In genomic region chr14:37060496-37061260, GRCh38 we compare ENCODE assay signal across 27 cellular contexts.
DNase-seq lines count a peak whose midpoint lies in the region; ATAC-seq, FAIRE-seq and TF ChIP-seq lines count a peak whose summit lies in the region.
"Had no signal": no experiment of that assay in that cellular context is flagged by ENCODE, and none has a peak within 500 bp of the region (broad histone marks: within the 10 kb centered on the region; RNA-seq: fewer than 3 reads in every experiment).

No MANE protein-coding gene starts in this region.

- FAIRE-seq in K562 (lab: Jason Lieb, UNC), result no peak
- FAIRE-seq: A204.1, kidney had no signal

- H3K4me3 Mint-ChIP-seq in nephron, result no peak overlapping the region
- H3K4me3 Mint-ChIP-seq in CD8-positive, alpha-beta T cell, result no peak overlapping the region
- H3K4me3 Mint-ChIP-seq: activated CD4-positive, alpha-beta T cell treated with anti-CD3 and anti-CD28 coated beads for 36 hours; activated naive CD8-positive, alpha-beta T cell treated with anti-CD3 and anti-CD28 coated beads, Interleukin-2, amount 10 ng/mL, durations not matched to agents 7 days and 5 days; CD4-positive, alpha-beta memory T cell; IgD-negative memory B cell; mesothelial cell of epicardium; naive B cell; stimulated activated naive CD8-positive, alpha-beta T cell treated with anti-CD3 and anti-CD28 coated beads, Interleukin-15, Interleukin-2, amounts not matched to agents 100 ng/mL and 50 ng/mL, for 24 hours had no signal

- TF ChIP-seq POLR2A in K562 (conservative IDR thresholded peaks at IDR 0.05) (no peak), spleen (IDR thresholded peaks at IDR 0.05) (no peak)

- no peaks in the 10 kb centered on the region for H4K20me1 ChIP-seq in K562 (replicated peaks; ENCODE audit: control insufficient read depth, insufficient read depth, low read length)

- H3K27me3 ChIP-seq in K562 (ENCODE audit: control insufficient read depth in 2 of 2, insufficient read depth in 2 of 2, low read length in 2 of 2) (no peaks in the 10 kb centered on the region), spleen (replicated peaks in 1 of 7) (no peaks in the 10 kb centered on the region)
- H3K27me3 ChIP-seq in CD8-positive, alpha-beta T cell (ENCODE audit: insufficient read depth, low read length), result no peaks in the 10 kb centered on the region
- H3K27me3 ChIP-seq: ascending aorta had no signal

- no peaks in the 10 kb centered on the region; the same call in 2 of the 3 replicates for H3K79me2 ChIP-seq in K562 (ENCODE audit: control insufficient read depth, insufficient read depth, low read length)

- H3K36me3 ChIP-seq in K562 (ENCODE audit: control insufficient read depth, insufficient read depth, low read length) (no peaks in the 10 kb centered on the region), spleen (no peaks in the 10 kb centered on the region)
- no peaks in the 10 kb centered on the region for H3K36me3 ChIP-seq in CD8-positive, alpha-beta T cell (ENCODE audit: insufficient read depth, low read length)
- H3K36me3 ChIP-seq: ascending aorta had no signal

- TF ChIP-seq EP300 in K562 (IDR thresholded peaks at IDR 0.05; ENCODE audit: low read length), result no peak

- DNase-seq in NCI-H2029 (lab: John Stamatoyannopoulos, UW) (peak; percentile 9), NCI-H2029 treated with DMSO at 0.1 percent for 48 hours (lab: John Stamatoyannopoulos, UW) (no peak), LNCaP clone FGC (ENCODE audit: low read depth) (peak; percentile 87), K562 (ENCODE audit: extremely low read depth in 1 of 4, low spot score in 3 of 4) (no peak), Right ventricle myocardium superior (no peak), spleen (no peak)
- DNase-seq in CD8-positive, alpha-beta T cell, result no peak
- DNase-seq: activated CD4-positive, alpha-beta T cell treated with anti-CD3 and anti-CD28 coated beads for 36 hours; activated naive CD8-positive, alpha-beta T cell treated with anti-CD3 and anti-CD28 coated beads, Interleukin-2, amount 10 ng/mL, durations not matched to agents 7 days and 5 days; activated T-cell treated with anti-CD3 and anti-CD28 coated beads for 4 hours; CD4-positive, alpha-beta memory T cell; effector memory CD4-positive, alpha-beta T cell; kidney; naive B cell; NCI-H1092 treated with DMSO at 0.1 percent for 48 hours; NCI-H2171 treated with DMSO at 0.1 percent for 48 hours; NCI-H526 treated with DMSO at 0.1 percent for 48 hours; psoas muscle; T-helper 2 cell had no signal

- in situ Hi-C loops in K562 (cut with MboI), result no loop called here

- H3K9me3 ChIP-seq in K562 (replicated peaks; ENCODE audit: control insufficient read depth, insufficient read depth, low read depth, low read length) (no peaks in the 10 kb centered on the region), spleen (no peaks in the 10 kb centered on the region)
- H3K9me3 ChIP-seq in CD8-positive, alpha-beta T cell (ENCODE audit: low read length), result no peaks in the 10 kb centered on the region
- H3K9me3 ChIP-seq: ascending aorta, psoas muscle had no signal

- no peak overlapping the region for H2AFZ ChIP-seq in K562 (ENCODE audit: low read depth, low read length)

- TF ChIP-seq CTCF in LNCaP clone FGC (IDR thresholded peaks at IDR 0.05; ENCODE audit: control insufficient read depth, extremely low read depth, insufficient read depth) (no peak), K562 (IDR thresholded peaks at IDR 0.05 in 2 of 3, conservative IDR thresholded peaks at IDR 0.05 in 1 of 3; ENCODE audit: insufficient read depth in 2 of 3, low read depth in 1 of 3, low read length in 3 of 3) (no peak), nephron (IDR thresholded peaks at IDR 0.05; ENCODE audit: unreplicated experiment in 3 of 3) (no peak), spleen (IDR thresholded peaks at IDR 0.05 in 8 of 11, conservative IDR thresholded peaks at IDR 0.05 in 3 of 11) (no peak)
- TF ChIP-seq CTCF in CD8-positive, alpha-beta T cell (IDR thresholded peaks at IDR 0.05), result no peak

- H3K27ac Mint-ChIP-seq in nephron, result peak overlapping the region in 2 of 3 experiments; percentile 33 to 71
- H3K27ac Mint-ChIP-seq in CD8-positive, alpha-beta T cell, result no peak overlapping the region
- H3K27ac Mint-ChIP-seq: activated CD4-positive, alpha-beta T cell treated with anti-CD3 and anti-CD28 coated beads for 36 hours; activated naive CD8-positive, alpha-beta T cell treated with anti-CD3 and anti-CD28 coated beads, Interleukin-2, amount 10 ng/mL, durations not matched to agents 7 days and 5 days; CD4-positive, alpha-beta memory T cell; IgD-negative memory B cell; mesothelial cell of epicardium; naive B cell; stimulated activated naive CD8-positive, alpha-beta T cell treated with anti-CD3 and anti-CD28 coated beads, Interleukin-15, Interleukin-2, amounts not matched to agents 100 ng/mL and 50 ng/mL, for 24 hours had no signal

- H3K9me1 ChIP-seq in K562 (ENCODE audit: control insufficient read depth, insufficient read depth, low read length), result no peaks in the 10 kb centered on the region

- no peak overlapping the region for H3K4me2 ChIP-seq in K562 (ENCODE audit: insufficient read depth, low read length)

- H3K4me1 Mint-ChIP-seq in nephron, result peaks cover 20% of the 10 kb centered on the region
- no peaks in the 10 kb centered on the region for H3K4me1 Mint-ChIP-seq in CD8-positive, alpha-beta T cell (ENCODE audit: low read depth)
- H3K4me1 Mint-ChIP-seq: activated CD4-positive, alpha-beta T cell treated with anti-CD3 and anti-CD28 coated beads for 36 hours; activated naive CD8-positive, alpha-beta T cell treated with anti-CD3 and anti-CD28 coated beads, Interleukin-2, amount 10 ng/mL, durations not matched to agents 7 days and 5 days; CD4-positive, alpha-beta memory T cell; IgD-negative memory B cell; mesothelial cell of epicardium; naive B cell had no signal

- CTCF ChIA-PET in K562 (lab: Yijun Ruan, JAX; ENCODE audit: low intra/inter-chr PET ratio), result no interaction called here
- CTCF ChIA-PET in CD8-positive, alpha-beta T cell (lab: Charles Lee), result no interaction called here

- ATAC-seq in K562 (no peak), Right ventricle myocardium superior (ENCODE audit: poor library complexity) (no peak)
- ATAC-seq in CD8-positive, alpha-beta T cell, result no peak
- ATAC-seq: activated CD4-positive, alpha-beta T cell treated with anti-CD3 and anti-CD28 coated beads for 36 hours; psoas muscle; SK-N-SH treated with all-trans-retinoic acid at 6 μM for 48 hours had no signal

- H3K9ac ChIP-seq in K562 (ENCODE audit: insufficient read depth in 1 of 2, low read depth in 2 of 2, low read length in 2 of 2), result no peak overlapping the region

- no peak overlapping the region for H3K4me3 ChIP-seq in LNCaP clone FGC (ENCODE audit: low read depth, low read length)
- H3K4me3 ChIP-seq in K562, result no peak overlapping the region
- no peak overlapping the region for H3K4me3 ChIP-seq in spleen
- H3K4me3 ChIP-seq in CD8-positive, alpha-beta T cell (ENCODE audit: low read depth, low read length), result no peak overlapping the region
- H3K4me3 ChIP-seq: ascending aorta, coronary artery, psoas muscle had no signal

- H3K4me1 ChIP-seq in K562 (replicated peaks in 1 of 2; ENCODE audit: control insufficient read depth in 2 of 2, insufficient read depth in 2 of 2, low read length in 2 of 2), result no peaks in the 10 kb centered on the region; a peak in 1 of 5 replicates
- no peaks in the 10 kb centered on the region for H3K4me1 ChIP-seq in spleen
- no peaks in the 10 kb centered on the region for H3K4me1 ChIP-seq in CD8-positive, alpha-beta T cell (ENCODE audit: insufficient read depth, low read length)
- H3K4me1 ChIP-seq: ascending aorta, psoas muscle had no signal

- BruUV-seq in K562 (replicated peaks; lab: Mats Ljungman, UMichigan), result no TSS peak

- H3K27ac ChIP-seq in K562 (ENCODE audit: extremely low read depth, low read depth, low read length) (no peak overlapping the region), spleen (no peak overlapping the region)
- no peak overlapping the region for H3K27ac ChIP-seq in CD8-positive, alpha-beta T cell (ENCODE audit: low read depth, low read length)
- H3K27ac ChIP-seq: ascending aorta, coronary artery, psoas muscle had no signal

- H3K36me3 Mint-ChIP-seq in nephron (ENCODE audit: low read depth), result peaks cover 3% of the 10 kb centered on the region
- no peaks in the 10 kb centered on the region for H3K36me3 Mint-ChIP-seq in CD8-positive, alpha-beta T cell
- H3K36me3 Mint-ChIP-seq: activated naive CD8-positive, alpha-beta T cell treated with anti-CD3 and anti-CD28 coated beads, Interleukin-2, amount 10 ng/mL, durations not matched to agents 7 days and 5 days; CD4-positive, alpha-beta memory T cell; IgD-negative memory B cell; mesothelial cell of epicardium; naive B cell had no signal

- TF ChIP-seq RAD21 in K562 (CRISPR knock-in tag; conservative IDR thresholded peaks at IDR 0.05 in 1 of 2, IDR thresholded peaks at IDR 0.05 in 1 of 2), result no peak

- H3K9me3 Mint-ChIP-seq in nephron, result peaks cover 4% of the 10 kb centered on the region
- H3K9me3 Mint-ChIP-seq in CD8-positive, alpha-beta T cell, result peaks cover 3% of the 10 kb centered on the region
- H3K9me3 Mint-ChIP-seq: mesothelial cell of epicardium had no signal

- no peaks in the 10 kb centered on the region for H3K27me3 Mint-ChIP-seq in nephron (ENCODE audit: low read depth)
- H3K27me3 Mint-ChIP-seq in CD8-positive, alpha-beta T cell (ENCODE audit: low read depth), result no peaks in the 10 kb centered on the region
- H3K27me3 Mint-ChIP-seq: activated CD4-positive, alpha-beta T cell treated with anti-CD3 and anti-CD28 coated beads for 36 hours; activated naive CD8-positive, alpha-beta T cell treated with anti-CD3 and anti-CD28 coated beads, Interleukin-2, amount 10 ng/mL, durations not matched to agents 7 days and 5 days; CD4-positive, alpha-beta memory T cell; IgD-negative memory B cell; stimulated activated naive CD8-positive, alpha-beta T cell treated with anti-CD3 and anti-CD28 coated beads, Interleukin-15, Interleukin-2, amounts not matched to agents 100 ng/mL and 50 ng/mL, for 24 hours had no signal

- POLR2A ChIA-PET in K562 (lab: Yijun Ruan, JAX), result no interaction called here
- POLR2A ChIA-PET in CD8-positive, alpha-beta T cell (lab: Charles Lee), result no interaction called here

- 56% methylated on average over 3 of the region's 3 CpGs for WGBS in K562 (ENCODE audit: insufficient coverage, low coverage, missing lambda C conversion rate)
- WGBS in spleen, 5 donors, result 63 to 85% (median 69%) methylated on average over 3 of the region's 3 CpGs

- intact Hi-C loops in K562 (cut with micrococcal nuclease) (no loop called here), Right ventricle myocardium superior (cut with DNase I) (no loop called here), spleen (cut with DNase I; ENCODE audit: low total_unique reads) (no loop called here)
- intact Hi-C loops in CD8-positive, alpha-beta T cell (cut with DNase I, micrococcal nuclease), result no loop called here

TF ChIP-seq in K562, 482 proteins besides CTCF, POLR2A, EP300 and RAD21:
- TF ChIP-seq SNRNP70 (optimal IDR thresholded peaks at IDR 0.05; ENCODE audit: low read depth, low read length) (no peak), NFIC (IDR thresholded peaks at IDR 0.05) (peak; percentile 40)
TF ChIP-seq in K562: peak in this region for 1.

Comparison
In these comparisons a context has a peak if more than half of its experiments do, and no peak if none do; other contexts are left out.
1. DNase-seq: peak in NCI-H2029 (single experiment) and LNCaP clone FGC (single experiment); none in NCI-H2029 treated with DMSO at 0.1 percent for 48 hours (single experiment), K562 (0 of 4), Right ventricle myocardium superior (single experiment), spleen (single experiment) and CD8-positive, alpha-beta T cell (0 of 7).